ENCODE assay signal across 34 cellular contexts in the genomic region with DNA sequence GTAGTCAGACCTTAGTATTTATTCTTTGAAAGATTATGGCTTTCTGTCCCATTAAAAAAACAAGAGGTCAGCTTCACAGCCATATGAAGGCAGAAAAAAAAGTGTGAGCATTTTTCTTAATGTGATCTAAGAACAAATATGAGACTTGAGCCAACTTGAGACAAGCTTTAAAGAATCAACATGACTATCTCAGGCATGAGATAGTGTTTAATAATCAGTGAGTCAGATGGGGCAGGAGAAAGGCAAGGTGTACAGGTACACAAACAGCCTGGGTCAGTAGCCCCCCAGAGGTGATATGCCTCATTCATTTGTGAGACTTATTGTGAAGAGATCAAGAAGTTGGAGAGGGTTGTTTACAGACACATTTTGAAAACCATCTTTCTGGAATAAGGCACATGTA.
"Had no signal": no experiment of that assay in that cellular context is flagged by ENCODE, and none has a peak within 500 bp of the region (broad histone marks: within the 10 kb centered on the region; RNA-seq: fewer than 3 reads in every experiment).

No MANE protein-coding gene starts in this region.

- DNase-seq: activated CD4-positive, alpha-beta memory T cell treated with anti-CD3 and anti-CD28 coated beads for 36 hours; activated CD4-positive, alpha-beta T cell treated with anti-CD3 and anti-CD28 coated beads for 36 hours; activated CD4-positive, alpha-beta T cell treated with anti-CD3 and anti-CD28 coated beads, Interleukin-2, amount 10 ng/mL, durations not matched to agents 24 days and 14 days; activated CD4-positive, CD25-positive, alpha-beta regulatory T cell; activated CD4-positive, CD25-positive, alpha-beta regulatory T cell treated with anti-CD3 and anti-CD28 coated beads, Interleukin-2, amount 50 U/mL, for 72 hours; activated CD8-positive, alpha-beta memory T cell treated with anti-CD3 and anti-CD28 coated beads, Interleukin-2, amount 10 ng/mL, durations not matched to agents 7 days and 5 days; activated CD8-positive, alpha-beta memory T cell treated with anti-CD3 and anti-CD28 coated beads, Interleukin-2, amount 50 U/mL, for 4 hours; activated CD8-positive, alpha-beta T cell treated with anti-CD3 and anti-CD28 coated beads, Interleukin-2, amount 10 ng/mL, durations not matched to agents 7 days and 5 days; activated effector memory CD4-positive, alpha-beta T cell treated with anti-CD3 and anti-CD28 coated beads, Interleukin-2, amount 50 U/mL, for 16 hours; activated naive CD4-positive, alpha-beta T cell treated with anti-CD3 and anti-CD28 coated beads for 36 hours; activated naive CD8-positive, alpha-beta T cell treated with anti-CD3 and anti-CD28 coated beads for 36 hours; activated naive CD8-positive, alpha-beta T cell treated with anti-CD3 and anti-CD28 coated beads, Interleukin-2, amount 50 U/mL, for 24 hours; activated T-cell treated with anti-CD3 and anti-CD28 coated beads, Interleukin-2, amount 50 U/mL, for 1 hour; activated T-cell treated with anti-CD3 and anti-CD28 coated beads, Interleukin-2, amount 50 U/mL, for 48 hours; adrenal gland; amygdala; aorta; body of pancreas; cortex of kidney; dermis blood vessel endothelial cell; effector CD4-positive, alpha-beta T cell; effector memory CD8-positive, alpha-beta T cell; esophagus squamous epithelium; glutamatergic neuron; heart left ventricle; T-helper 1 cell; T-helper 17 cell; T1000 had no signal

- H3K27me3 Mint-ChIP-seq: activated CD4-positive, alpha-beta memory T cell treated with anti-CD3 and anti-CD28 coated beads for 36 hours; activated CD4-positive, alpha-beta T cell treated with anti-CD3 and anti-CD28 coated beads for 36 hours; activated CD4-positive, alpha-beta T cell treated with anti-CD3 and anti-CD28 coated beads, Interleukin-2, amount 10 ng/mL, durations not matched to agents 24 days and 14 days; activated CD8-positive, alpha-beta memory T cell treated with anti-CD3 and anti-CD28 coated beads, Interleukin-2, amount 10 ng/mL, durations not matched to agents 7 days and 5 days; activated naive CD4-positive, alpha-beta T cell treated with anti-CD3 and anti-CD28 coated beads, Interleukin-2, amount 50 U/mL, for 24 hours; activated naive CD8-positive, alpha-beta T cell treated with anti-CD3 and anti-CD28 coated beads for 36 hours; activated naive CD8-positive, alpha-beta T cell treated with anti-CD3 and anti-CD28 coated beads, Interleukin-2, amount 50 U/mL, for 24 hours; central memory CD8-positive, alpha-beta T cell; effector memory CD8-positive, alpha-beta T cell; T-helper 17 cell had no signal

- H3K9me3 ChIP-seq: adrenal gland, body of pancreas, esophagus squamous epithelium had no signal

- H3K4me1 Mint-ChIP-seq: activated CD4-positive, alpha-beta T cell treated with anti-CD3 and anti-CD28 coated beads for 36 hours; activated CD4-positive, alpha-beta T cell treated with anti-CD3 and anti-CD28 coated beads, Interleukin-2, amount 10 ng/mL, durations not matched to agents 24 days and 14 days; activated CD8-positive, alpha-beta memory T cell treated with anti-CD3 and anti-CD28 coated beads, Interleukin-2, amount 10 ng/mL, durations not matched to agents 7 days and 5 days; activated naive CD4-positive, alpha-beta T cell treated with anti-CD3 and anti-CD28 coated beads, Interleukin-2, amount 50 U/mL, for 24 hours; activated naive CD8-positive, alpha-beta T cell treated with anti-CD3 and anti-CD28 coated beads for 36 hours; activated naive CD8-positive, alpha-beta T cell treated with anti-CD3 and anti-CD28 coated beads, Interleukin-2, amount 50 U/mL, for 24 hours; central memory CD8-positive, alpha-beta T cell; T-helper 17 cell had no signal

- H3K27ac Mint-ChIP-seq: activated CD4-positive, alpha-beta memory T cell treated with anti-CD3 and anti-CD28 coated beads for 36 hours; activated CD4-positive, alpha-beta T cell treated with anti-CD3 and anti-CD28 coated beads for 36 hours; activated CD4-positive, alpha-beta T cell treated with anti-CD3 and anti-CD28 coated beads, Interleukin-2, amount 10 ng/mL, durations not matched to agents 24 days and 14 days; activated CD8-positive, alpha-beta memory T cell treated with anti-CD3 and anti-CD28 coated beads, Interleukin-2, amount 10 ng/mL, durations not matched to agents 7 days and 5 days; activated CD8-positive, alpha-beta T cell treated with anti-CD3 and anti-CD28 coated beads, Interleukin-2, amount 10 ng/mL, durations not matched to agents 7 days and 5 days; activated naive CD4-positive, alpha-beta T cell treated with anti-CD3 and anti-CD28 coated beads for 36 hours; activated naive CD4-positive, alpha-beta T cell treated with anti-CD3 and anti-CD28 coated beads, Interleukin-2, amount 50 U/mL, for 24 hours; activated naive CD8-positive, alpha-beta T cell treated with anti-CD3 and anti-CD28 coated beads for 36 hours; activated naive CD8-positive, alpha-beta T cell treated with anti-CD3 and anti-CD28 coated beads, Interleukin-2, amount 50 U/mL, for 24 hours; activated T-helper 1 cell treated with anti-CD3 and anti-CD28 coated beads, Interleukin-12 subunit alpha, Interleukin-12 subunit beta, Interleukin-2, Interleukin-4 antibody, amounts not matched to agents 30 ng/mL and 10 ng/mL and 1 ng/mL, durations not matched to agents 14 hours and 24 hours and 36 hours; activated T-helper 2 cell treated with anti-CD3 and anti-CD28 coated beads, Interferon-gamma antibody, Interleukin-2, Interleukin-4, amounts not matched to agents 10 μg/mL and 5 μg/mL and 100 μg/mL, durations not matched to agents 14 hours and 24 hours and 36 hours; T-helper 17 cell; T-helper 2 cell treated with Interferon-gamma antibody and Interleukin-4, amounts not matched to agents 5 μg/mL and 100 μg/mL, for 36 hours had no signal

- H3K27ac ChIP-seq: adrenal gland, body of pancreas, epithelial cell of prostate, esophagus squamous epithelium, heart left ventricle had no signal

- H3K27me3 ChIP-seq: adrenal gland, body of pancreas, esophagus squamous epithelium, heart left ventricle had no signal

- H3K4me1 ChIP-seq: adrenal gland, body of pancreas, esophagus squamous epithelium, heart left ventricle had no signal

- H3K4me3 ChIP-seq: adrenal gland, body of pancreas, esophagus squamous epithelium, heart left ventricle had no signal

- H3K36me3 ChIP-seq: adrenal gland had no signal

- H3K4me3 Mint-ChIP-seq: activated CD4-positive, alpha-beta memory T cell treated with anti-CD3 and anti-CD28 coated beads for 36 hours; activated CD4-positive, alpha-beta T cell treated with anti-CD3 and anti-CD28 coated beads for 36 hours; activated CD4-positive, alpha-beta T cell treated with anti-CD3 and anti-CD28 coated beads, Interleukin-2, amount 10 ng/mL, durations not matched to agents 24 days and 14 days; activated CD8-positive, alpha-beta memory T cell treated with anti-CD3 and anti-CD28 coated beads, Interleukin-2, amount 10 ng/mL, durations not matched to agents 7 days and 5 days; activated CD8-positive, alpha-beta T cell treated with anti-CD3 and anti-CD28 coated beads, Interleukin-2, amount 10 ng/mL, durations not matched to agents 7 days and 5 days; activated naive CD4-positive, alpha-beta T cell treated with anti-CD3 and anti-CD28 coated beads for 36 hours; activated naive CD4-positive, alpha-beta T cell treated with anti-CD3 and anti-CD28 coated beads, Interleukin-2, amount 50 U/mL, for 24 hours; activated naive CD8-positive, alpha-beta T cell treated with anti-CD3 and anti-CD28 coated beads for 36 hours; activated naive CD8-positive, alpha-beta T cell treated with anti-CD3 and anti-CD28 coated beads, Interleukin-2, amount 50 U/mL, for 24 hours; activated T-helper 1 cell treated with anti-CD3 and anti-CD28 coated beads, Interleukin-12 subunit alpha, Interleukin-12 subunit beta, Interleukin-2, Interleukin-4 antibody, amounts not matched to agents 30 ng/mL and 10 ng/mL and 1 ng/mL, durations not matched to agents 14 hours and 24 hours and 36 hours; central memory CD8-positive, alpha-beta T cell; effector memory CD8-positive, alpha-beta T cell; T-helper 17 cell; T-helper 2 cell treated with Interferon-gamma antibody and Interleukin-4, amounts not matched to agents 5 μg/mL and 100 μg/mL, for 36 hours had no signal

- H3K9me3 Mint-ChIP-seq: activated T-helper 1 cell treated with anti-CD3 and anti-CD28 coated beads, Interleukin-12 subunit alpha, Interleukin-12 subunit beta, Interleukin-2, Interleukin-4 antibody, amounts not matched to agents 30 ng/mL and 10 ng/mL and 1 ng/mL, durations not matched to agents 14 hours and 24 hours and 36 hours; central memory CD8-positive, alpha-beta T cell had no signal

- ATAC-seq: activated CD4-positive, alpha-beta T cell treated with anti-CD3 and anti-CD28 coated beads for 36 hours; activated CD8-positive, alpha-beta memory T cell treated with anti-CD3 and anti-CD28 coated beads, Interleukin-2, amount 10 ng/mL, durations not matched to agents 7 days and 5 days; activated CD8-positive, alpha-beta T cell treated with anti-CD3 and anti-CD28 coated beads, Interleukin-2, amount 10 ng/mL, durations not matched to agents 7 days and 5 days; activated naive CD8-positive, alpha-beta T cell treated with anti-CD3 and anti-CD28 coated beads, Interleukin-2, amount 50 U/mL, for 24 hours; body of pancreas; effector memory CD8-positive, alpha-beta T cell; heart left ventricle; T-helper 17 cell had no signal
